In genomic region chr18:42131940-42132244, GRCh38 we compare ENCODE assay signal across 28 cellular contexts.
"Had no signal": no experiment of that assay in that cellular context is flagged by ENCODE, and none has a peak within 500 bp of the region (broad histone marks: within the 10 kb centered on the region; RNA-seq: fewer than 3 reads in every experiment).

No MANE protein-coding gene starts in this region.

- DNase-seq: hippocampal formation; kidney glomerular epithelial cell; left cardiac atrium; left lung; mesendoderm; naive thymus-derived CD4-positive, alpha-beta T cell; occipital lobe; psoas muscle; stimulated activated CD4-positive, alpha-beta T cell treated with anti-CD3 and anti-CD28 coated beads, Interleukin-12 subunit alpha, Interleukin-12 subunit beta, amount 100 ng/mL, for 4 hours; stimulated activated CD4-positive, alpha-beta T cell treated with anti-CD3 and anti-CD28 coated beads, Interleukin-15, amount 100 ng/mL, for 24 hours; stimulated activated CD4-positive, alpha-beta T cell treated with anti-CD3 and anti-CD28 coated beads, Interleukin-2, amount 100 ng/mL, for 24 hours; stimulated activated CD4-positive, alpha-beta T cell treated with anti-CD3 and anti-CD28 coated beads, Interleukin-4, amount 100 ng/mL, for 1 hour; stimulated activated naive B cell treated with anti-CD40 and anti-IgM and Interleukin-4, amounts not matched to agents 10 μg/mL and 1 μg/mL and 100 μg/mL, for 72 hours; stimulated activated naive CD8-positive, alpha-beta T cell treated with anti-CD3 and anti-CD28 coated beads, Interleukin-15, Interleukin-2, amounts not matched to agents 100 U/mL and 50 U/mL, for 24 hours; stomach; testis; upper lobe of left lung had no signal

- H3K36me3 Mint-ChIP-seq: mesothelial cell of epicardium; naive thymus-derived CD4-positive, alpha-beta T cell; natural killer cell treated with Interleukin-12 subunit alpha and Interleukin-12 subunit beta and Interleukin-15 and Interleukin-18, amount 100 ng/mL, for 72 hours; neural progenitor cell; stimulated activated naive B cell treated with anti-CD40 and anti-IgM and Interleukin-4, amounts not matched to agents 10 μg/mL and 1 μg/mL and 100 μg/mL, for 72 hours had no signal

- FAIRE-seq: keratinocyte had no signal

- H3K79me2 ChIP-seq: parathyroid adenoma had no signal

- H3K9ac ChIP-seq: neural progenitor cell, parathyroid adenoma had no signal

- H3K9me3 ChIP-seq: left lung, neutrophil, stomach, testis, thyroid gland, transverse colon, upper lobe of left lung, vagina had no signal

- H3K4me2 ChIP-seq: neural progenitor cell, smooth muscle cell had no signal

- H3K27ac Mint-ChIP-seq: naive thymus-derived CD4-positive, alpha-beta T cell; natural killer cell treated with Interleukin-12 subunit alpha and Interleukin-12 subunit beta and Interleukin-15 and Interleukin-18, amount 100 ng/mL, for 72 hours; neural progenitor cell; stimulated activated naive B cell treated with anti-CD40 and anti-IgM and Interleukin-4, amounts not matched to agents 10 μg/mL and 1 μg/mL and 100 μg/mL, for 72 hours had no signal

- H3K4me1 Mint-ChIP-seq: neural progenitor cell; stimulated activated naive B cell treated with anti-CD40 and anti-IgM and Interleukin-4, amounts not matched to agents 10 μg/mL and 1 μg/mL and 100 μg/mL, for 72 hours had no signal

- H3K27ac ChIP-seq: left lung, neural progenitor cell, neutrophil, parathyroid adenoma, psoas muscle, stomach, testis, thyroid gland, upper lobe of left lung, vagina had no signal

- H3K4me1 ChIP-seq: left lung, neural progenitor cell, parathyroid adenoma, psoas muscle, stomach, testis, thyroid gland, upper lobe of left lung, vagina had no signal

- ATAC-seq: left cardiac atrium; left lung; naive thymus-derived CD4-positive, alpha-beta T cell; natural killer cell treated with Interleukin-12 subunit alpha and Interleukin-12 subunit beta and Interleukin-15 and Interleukin-18, amount 100 ng/mL, for 72 hours; psoas muscle; stimulated activated naive B cell treated with anti-CD40 and anti-IgM and Interleukin-4, amounts not matched to agents 10 μg/mL and 1 μg/mL and 100 μg/mL, for 72 hours; stimulated activated naive CD8-positive, alpha-beta T cell treated with anti-CD3 and anti-CD28 coated beads, Interleukin-15, Interleukin-2, amounts not matched to agents 100 U/mL and 50 U/mL, for 24 hours had no signal

- H3K36me3 ChIP-seq: left lung, neural progenitor cell, neutrophil, stomach, thyroid gland, transverse colon, upper lobe of left lung, vagina had no signal

- H3K9me3 Mint-ChIP-seq: neural progenitor cell had no signal

- H3K4me3 Mint-ChIP-seq: mesothelial cell of epicardium; naive thymus-derived CD4-positive, alpha-beta T cell; natural killer cell treated with Interleukin-12 subunit alpha and Interleukin-12 subunit beta and Interleukin-15 and Interleukin-18, amount 100 ng/mL, for 72 hours; neural progenitor cell; stimulated activated naive B cell treated with anti-CD40 and anti-IgM and Interleukin-4, amounts not matched to agents 10 μg/mL and 1 μg/mL and 100 μg/mL, for 72 hours had no signal

- H3K4me3 ChIP-seq: left lung, lung, neural progenitor cell, psoas muscle, smooth muscle cell, stomach, testis, thyroid gland, transverse colon, upper lobe of left lung, vagina had no signal

- H3K27me3 ChIP-seq: neural progenitor cell, neutrophil, stomach, testis, thyroid gland, transverse colon, upper lobe of left lung, vagina had no signal

- H2AFZ ChIP-seq: parathyroid adenoma had no signal
